1 cellular context compared by ENCODE assay signal in genomic region chr9:91193658-91194391, GRCh38.
TF ChIP-seq lines count a peak whose summit lies in the region.

No MANE protein-coding gene starts in this region.

TF ChIP-seq in K562, 482 proteins besides CTCF, POLR2A, EP300 and RAD21 (continued from another document):
- peak; percentile 89 for TF ChIP-seq ZNF395 (CRISPR knock-in tag; IDR thresholded peaks at IDR 0.05)
- no peak for TF ChIP-seq ZNF507 (tag; conservative IDR thresholded peaks at IDR 0.05)
- TF ChIP-seq THAP12 (CRISPR knock-in tag; IDR thresholded peaks at IDR 0.05), result no peak
- TF ChIP-seq NCOA4 (IDR thresholded peaks at IDR 0.05; ENCODE audit: partially characterized antibody), result no peak
- peak; percentile 83 for TF ChIP-seq ELF1 (tag; IDR thresholded peaks at IDR 0.05)
- TF ChIP-seq RBM39 (optimal IDR thresholded peaks at IDR 0.05; ENCODE audit: low read depth, low read length), result no peak
- TF ChIP-seq HDGF (IDR thresholded peaks at IDR 0.05), result no peak
- no peak for TF ChIP-seq ZNF316 (IDR thresholded peaks at IDR 0.05)
- TF ChIP-seq NFYB (IDR thresholded peaks at IDR 0.05; ENCODE audit: extremely low read depth, insufficient read length), result no peak
- no peak for TF ChIP-seq ZBTB5 (IDR thresholded peaks at IDR 0.05)
- no peak for TF ChIP-seq STAT5B (CRISPR knock-in tag; IDR thresholded peaks at IDR 0.05)
- no peak for TF ChIP-seq PREB (CRISPR knock-in tag; IDR thresholded peaks at IDR 0.05)
- no peak; the same call in 1 of the 2 replicates for TF ChIP-seq E2F5 (CRISPR knock-in tag; IDR thresholded peaks at IDR 0.05)
- 0 out of 2 replicates have a peak, but pooled peaks have one; percentile 35 for TF ChIP-seq LCOR (CRISPR knock-in tag; IDR thresholded peaks at IDR 0.05)
- 0 out of 2 replicates have a peak, but pooled peaks have one; percentile 62 for TF ChIP-seq BCOR (IDR thresholded peaks at IDR 0.05)
- TF ChIP-seq SRSF1 (IDR thresholded peaks at IDR 0.05; ENCODE audit: low read depth, low read length), result no peak
- 0 out of 2 replicates have a peak, but pooled peaks have one; percentile 34 for TF ChIP-seq E2F1 (CRISPR knock-in tag; IDR thresholded peaks at IDR 0.05)
- TF ChIP-seq DDX20 (tag; IDR thresholded peaks at IDR 0.05; ENCODE audit: low read depth), result no peak
- no peak for TF ChIP-seq ELK3 (CRISPR knock-in tag; IDR thresholded peaks at IDR 0.05)
- no peak for TF ChIP-seq NR1H2 (CRISPR knock-in tag; IDR thresholded peaks at IDR 0.05)
- TF ChIP-seq SRF (CRISPR knock-in tag; IDR thresholded peaks at IDR 0.05), result no peak
- TF ChIP-seq ZNF232 (CRISPR knock-in tag; IDR thresholded peaks at IDR 0.05), result 0 out of 2 replicates have a peak, but pooled peaks have one; percentile 58
- TF ChIP-seq BRF2 (IDR thresholded peaks at IDR 0.05; ENCODE audit: borderline replicate concordance, insufficient read depth, insufficient read length), result no peak
- no peak for TF ChIP-seq ZNF239 (CRISPR knock-in tag; IDR thresholded peaks at IDR 0.05)
- TF ChIP-seq PTRF (tag; IDR thresholded peaks at IDR 0.05), result no peak
- TF ChIP-seq ZBTB40 (IDR thresholded peaks at IDR 0.05), result no peak; the same call in 1 of the 2 replicates
- no peak for TF ChIP-seq ZBTB40 (CRISPR knock-in tag; IDR thresholded peaks at IDR 0.05)
- no peak for TF ChIP-seq KLF10 (CRISPR knock-in tag; IDR thresholded peaks at IDR 0.05)
